ENCODE assay signal across 19 cellular contexts in the genomic region with DNA sequence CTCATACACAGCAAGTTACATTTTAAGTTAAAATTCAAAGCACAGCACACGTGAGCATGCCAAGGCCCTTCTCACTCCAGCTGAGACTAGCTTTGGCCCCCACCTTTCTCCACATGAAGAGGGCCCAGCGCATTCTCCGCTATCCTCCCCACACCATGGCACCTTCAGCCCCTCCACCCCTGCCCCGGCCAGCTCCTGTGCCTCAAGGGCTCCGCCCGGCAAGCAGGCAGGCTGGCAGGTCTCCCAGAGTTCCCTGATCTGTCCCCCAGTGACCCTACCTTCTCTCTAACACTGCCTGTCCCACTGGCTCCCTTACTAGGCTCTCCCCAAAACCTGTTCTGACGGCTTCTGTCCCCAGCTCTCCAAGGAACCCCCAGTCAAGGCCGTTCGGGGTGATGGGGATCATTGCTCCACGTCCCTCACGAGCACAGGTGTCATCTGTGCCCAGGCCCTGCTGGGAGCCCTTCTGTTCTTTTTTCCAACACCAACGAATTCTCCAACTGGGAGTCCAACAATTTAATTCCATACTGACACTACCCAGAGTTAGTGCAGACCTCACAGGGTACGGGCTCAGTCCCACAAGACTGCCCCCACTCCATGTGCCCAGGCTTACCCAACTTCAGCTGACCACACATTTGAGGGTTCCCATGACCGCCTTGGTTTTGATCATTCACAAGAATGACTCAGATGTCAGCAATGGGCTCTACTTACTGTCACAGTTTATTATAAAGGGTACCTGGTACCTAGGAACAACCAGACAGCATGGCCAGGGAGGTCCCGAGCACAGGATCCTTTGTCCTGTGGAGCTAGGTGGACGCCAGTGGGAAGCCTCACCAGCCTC. TPM values are rescaled to one million over a fixed set of nuclear protein-coding genes. Genes with fewer than 3 reads are reported as not detected.
DNase-seq lines count a peak whose midpoint lies in the region; ATAC-seq and TF ChIP-seq lines count a peak whose summit lies in the region.
"Had no signal": no experiment of that assay in that cellular context is flagged by ENCODE, and none has a peak within 500 bp of the region (broad histone marks: within the 10 kb centered on the region; RNA-seq: fewer than 3 reads in every experiment).

No MANE protein-coding gene starts in this region.

- H3K27ac Mint-ChIP-seq in MCF 10A (ENCODE audit: low read depth, unreplicated experiment) = peak overlapping the region; percentile 72
- H3K27ac Mint-ChIP-seq: activated CD4-positive, alpha-beta memory T cell treated with anti-CD3 and anti-CD28 coated beads, Interleukin-2, amount 10 ng/mL, durations not matched to agents 7 days and 5 days had no signal

- peaks cover 86% of the 10 kb centered on the region for H3K79me2 ChIP-seq in mammary epithelial cell (ENCODE audit: insufficient read depth, low read length)

- ATAC-seq in left lobe of liver (peak; percentile 28), HG02852 (IDR thresholded peaks at IDR 0.05; ENCODE audit: unreplicated experiment) (no peak)
- ATAC-seq: left lung had no signal

- H3K4me2 ChIP-seq in mammary epithelial cell (ENCODE audit: insufficient read depth, low read depth, low read length) = no peak overlapping the region

- H3K36me3 ChIP-seq in mammary epithelial cell (ENCODE audit: insufficient read depth, low read length) (no peaks in the 10 kb centered on the region), thyroid gland (no peaks in the 10 kb centered on the region)

- intact Hi-C loops in MCF 10A (cut with micrococcal nuclease) (no loop called here), mammary epithelial cell (cut with micrococcal nuclease) (no loop called here), thyroid gland (cut with DNase I) (no loop called here)

- TF ChIP-seq POLR2A in thyroid gland (IDR thresholded peaks at IDR 0.05) = no peak

- no peak overlapping the region for H2AFZ ChIP-seq in mammary epithelial cell (ENCODE audit: low read depth, low read length)

- H3K4me1 ChIP-seq in mammary epithelial cell (ENCODE audit: insufficient read depth, low read length) = peaks cover 19% of the 10 kb centered on the region
- H3K4me1 ChIP-seq in thyroid gland = peaks cover 23 to 50% of the 10 kb centered on the region in 2 donors

- peaks cover 26% of the 10 kb centered on the region for H3K4me1 Mint-ChIP-seq in MCF 10A (ENCODE audit: insufficient read depth, unreplicated experiment)

- CTCF ChIA-PET in MCF 10A (lab: Yijun Ruan, JAX) (interaction anchor here (1.3 to 1.4 kb wide), 3 partner anchors 48 to 103 kb away, joined by 3 to 8 read pairs (median 4); no protein-coding TSS in a partner anchor), mammary epithelial cell (lab: Charles Lee; ENCODE audit: low non-redundant PET) (no interaction called here)

- DNase-seq in MCF 10A (ENCODE audit: unreplicated experiment) = no peak
- no peak for DNase-seq in mammary epithelial cell
- DNase-seq in left lobe of liver (ENCODE audit: low spot score) = peak; percentile 54
- DNase-seq in thyroid gland = peak; percentile 82 to 84
- DNase-seq in iPS-NIHi7 (ENCODE audit: extremely low spot score) = no peak
- no peak for DNase-seq in NCI-H748 treated with DMSO at 0.1 percent for 48 hours (lab: John Stamatoyannopoulos, UW)
- DNase-seq: activated CD4-positive, alpha-beta memory T cell treated with anti-CD3 and anti-CD28 coated beads, Interleukin-2, amount 10 ng/mL, durations not matched to agents 7 days and 5 days; GOT3; head of caudate nucleus; NCI-H1105 treated with DMSO at 0.1 percent for 48 hours; NCI-H524; nucleus accumbens; SHP77 treated with DMSO at 0.1 percent for 48 hours; stimulated activated CD8-positive, alpha-beta memory T cell treated with anti-CD3 and anti-CD28 coated beads, Interleukin-4, amount 100 ng/mL, for 48 hours; T-helper 9 cell had no signal

- 82% methylated on average over 15 of the region's 16 CpGs for WGBS in mammary epithelial cell (ENCODE audit: low coverage, missing lambda C conversion rate)
- 62 to 68% methylated on average over 16 of the region's 16 CpGs for WGBS in thyroid gland, 2 donors

- H3K9me3 ChIP-seq in mammary epithelial cell (replicated peaks; ENCODE audit: insufficient read depth, low read length) = no peaks in the 10 kb centered on the region
- H3K9me3 ChIP-seq in thyroid gland = no peaks in the 10 kb centered on the region
- H3K9me3 ChIP-seq: left lung, vagina had no signal

- H3K27ac ChIP-seq in mammary epithelial cell (ENCODE audit: insufficient read depth, low read depth, low read length) (no peak overlapping the region), VCaP (peak overlapping the region; percentile 20), thyroid gland (peak overlapping the region; percentile 5 to 41 (median 28))
- H3K27ac ChIP-seq: left lung, vagina had no signal

- POLR2A ChIA-PET in MCF 10A (lab: Yijun Ruan, JAX) = interaction anchor here (0.6 kb wide), 1 partner anchor 58 kb away, joined by 3 read pairs; no protein-coding TSS in a partner anchor

- peaks cover 42% of the 10 kb centered on the region for H3K36me3 Mint-ChIP-seq in MCF 10A (ENCODE audit: insufficient read depth, unreplicated experiment)

- no peaks in the 10 kb centered on the region for H4K20me1 ChIP-seq in mammary epithelial cell (ENCODE audit: insufficient read depth, low read length)

- H3K4me3 Mint-ChIP-seq in MCF 10A (ENCODE audit: unreplicated experiment) = no peak overlapping the region
- H3K4me3 Mint-ChIP-seq: activated CD4-positive, alpha-beta memory T cell treated with anti-CD3 and anti-CD28 coated beads, Interleukin-2, amount 10 ng/mL, durations not matched to agents 7 days and 5 days had no signal

- H3K9ac ChIP-seq in mammary epithelial cell (ENCODE audit: insufficient read depth, low read length) = no peak overlapping the region

- no peak overlapping the region for H3K4me3 ChIP-seq in mammary epithelial cell (replicated peaks in 1 of 3; ENCODE audit: insufficient read depth in 1 of 3, low read depth in 2 of 3, low read length in 3 of 3)
- no peak overlapping the region for H3K4me3 ChIP-seq in thyroid gland (replicated peaks in 1 of 3)
- H3K4me3 ChIP-seq: left lung, vagina had no signal

- H3K27me3 Mint-ChIP-seq in MCF 10A (ENCODE audit: insufficient read depth, unreplicated experiment) = no peaks in the 10 kb centered on the region
- H3K27me3 Mint-ChIP-seq: activated CD4-positive, alpha-beta memory T cell treated with anti-CD3 and anti-CD28 coated beads, Interleukin-2, amount 10 ng/mL, durations not matched to agents 7 days and 5 days had no signal

- dilution Hi-C loops in mammary epithelial cell (cut with HindIII; ENCODE audit: low sequenced_read_pairs) = no loop called here

- BruUV-seq in MCF 10A (replicated peaks; lab: Mats Ljungman, UMichigan) (no TSS peak), mammary epithelial cell (replicated peaks; lab: Mats Ljungman, UMichigan) (no TSS peak)

- no peak for TF ChIP-seq CTCF in MCF 10A (IDR thresholded peaks at IDR 0.05; ENCODE audit: unreplicated experiment)
- TF ChIP-seq CTCF in mammary epithelial cell (conservative IDR thresholded peaks at IDR 0.05 in 1 of 2, IDR thresholded peaks at IDR 0.05 in 1 of 2; ENCODE audit: extremely low read depth in 1 of 2, insufficient read depth in 1 of 2, low read depth in 1 of 2, low read length in 2 of 2) = no peak
- TF ChIP-seq CTCF in VCaP (conservative IDR thresholded peaks at IDR 0.05) = no peak
- no peak for TF ChIP-seq CTCF in thyroid gland (IDR thresholded peaks at IDR 0.05)

- no peaks in the 10 kb centered on the region for H3K27me3 ChIP-seq in mammary epithelial cell (ENCODE audit: insufficient read depth, low read length)
- no peaks in the 10 kb centered on the region for H3K27me3 ChIP-seq in thyroid gland
- H3K27me3 ChIP-seq: left lung, vagina had no signal

- no peaks in the 10 kb centered on the region for H3K9me3 Mint-ChIP-seq in MCF 10A (ENCODE audit: unreplicated experiment)
- H3K9me3 Mint-ChIP-seq: activated CD4-positive, alpha-beta memory T cell treated with anti-CD3 and anti-CD28 coated beads, Interleukin-2, amount 10 ng/mL, durations not matched to agents 7 days and 5 days had no signal

- in situ Hi-C loops in mammary epithelial cell (cut with MboI; ENCODE audit: low sequenced_read_pairs in 2 of 2) = no loop called here

RNA-seq across cellular contexts. Expression of a gene that starts 4.2 kb away (rescaled TPM):
- total RNA-seq in MCF 10A (2022) (85.0 and 86.3 TPM in 2 replicates), mammary epithelial cell (10 to 100 TPM; 71.2 to 79.6 TPM), left lobe of liver (28.1 TPM), thyroid gland (10 to 100 TPM; 30.1 to 58.4 (median 49.0) TPM)
- polyA plus RNA-seq in mammary epithelial cell = 31.8 TPM
- 71.2 TPM for polyA minus RNA-seq in mammary epithelial cell

RNA-seq across cellular contexts. Expression of a gene that starts 19.4 kb away (rescaled TPM):
- total RNA-seq in MCF 10A (2022) = 100 and 109 TPM in 2 replicates
- 10 to 100 TPM; 23.2 to 68.8 TPM for total RNA-seq in mammary epithelial cell
- 26.2 TPM for polyA plus RNA-seq in mammary epithelial cell
- 134 TPM for polyA minus RNA-seq in mammary epithelial cell
- 13.5 TPM for total RNA-seq in left lobe of liver
- 10 to 100 TPM; 30.9 to 63.7 (median 40.3) TPM for total RNA-seq in thyroid gland

RNA-seq across cellular contexts. Expression of a gene that starts 58.7 kb away (rescaled TPM):
- total RNA-seq in MCF 10A (2022) (2.5 and 6.5 TPM in 2 replicates), mammary epithelial cell (1 to 10 TPM in 1 of 2 donors, under 1 TPM in 1; 0.67 to 6.2 TPM), left lobe of liver (48.5 TPM), thyroid gland (1 to 10 TPM in 2 of 4 donors, under 1 TPM in 2; 0.78 to 5.1 (median 1.6) TPM)
- polyA plus RNA-seq in mammary epithelial cell = 3.8 TPM
- polyA minus RNA-seq in mammary epithelial cell = 2.1 TPM

Comparison
In these comparisons a context has a peak if more than half of its experiments do, and no peak if none do; other contexts are left out.
1. DNase-seq: peak in left lobe of liver (single experiment) and thyroid gland (2 of 2); none in MCF 10A (single experiment), mammary epithelial cell (single experiment), iPS-NIHi7 (single experiment) and NCI-H748 treated with DMSO at 0.1 percent for 48 hours (single experiment).